Comparison of ENCODE assay signal across 1 cellular context in the genomic region with DNA sequence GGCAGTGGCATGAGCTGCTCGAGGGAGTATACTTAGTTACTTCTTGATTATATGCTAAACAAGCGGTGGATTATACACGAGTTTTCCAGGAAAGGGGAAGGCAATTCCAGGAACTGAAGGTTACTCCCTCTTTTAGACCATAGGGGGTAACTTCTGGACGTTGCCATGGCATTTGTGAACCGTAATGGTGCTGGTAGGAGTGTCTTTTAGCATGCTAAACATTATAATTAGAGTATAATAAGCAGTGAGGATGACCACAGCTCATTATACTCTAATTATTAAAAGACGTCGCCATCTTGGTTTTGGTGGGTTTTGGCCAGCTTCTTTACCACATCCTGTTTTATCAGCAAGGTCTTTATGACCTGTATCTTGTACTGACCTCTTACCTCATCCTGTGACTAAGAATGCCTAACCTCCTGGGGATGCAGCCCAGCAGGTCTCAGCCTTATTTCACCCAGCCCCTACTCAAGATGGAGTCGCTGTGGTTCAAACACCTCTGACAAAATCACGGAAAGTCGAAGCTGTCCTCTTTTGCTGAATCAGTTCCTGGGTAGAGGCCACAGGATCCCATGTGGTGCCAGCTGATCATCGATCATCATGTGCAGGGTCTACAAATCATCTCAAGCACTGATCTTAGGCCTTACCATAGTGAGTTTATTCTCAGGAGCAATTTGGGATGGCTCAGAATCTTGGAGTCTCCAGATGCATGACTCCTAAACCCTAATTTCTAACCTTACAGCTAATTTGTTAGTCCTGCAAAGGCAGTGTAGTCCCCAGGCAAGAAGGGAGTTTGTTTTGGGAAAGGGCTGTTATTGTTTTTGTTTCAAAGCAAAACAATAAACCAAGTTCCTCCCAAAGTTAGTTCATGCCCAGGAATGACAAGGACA.
TF ChIP-seq lines count a peak whose summit lies in the region.

No MANE protein-coding gene starts in this region.

TF ChIP-seq in K562, 482 proteins besides CTCF, POLR2A, EP300 and RAD21 (continued from another document and continues in another):
- TF ChIP-seq LCOR (CRISPR knock-in tag; IDR thresholded peaks at IDR 0.05) (no peak), ZNF41 (CRISPR knock-in tag; conservative IDR thresholded peaks at IDR 0.05) (peak; percentile 93), EP400 (IDR thresholded peaks at IDR 0.05) (no peak), GABPA (tag; conservative IDR thresholded peaks at IDR 0.05; ENCODE audit: low read depth) (peak; percentile 72), EZH2 (IDR thresholded peaks at IDR 0.05; ENCODE audit: borderline replicate concordance, low read depth, low read length) (no peak), ZNF551 (CRISPR knock-in tag; IDR thresholded peaks at IDR 0.05) (no peak), SOX6 (IDR thresholded peaks at IDR 0.05) (no peak; the same call in 1 of the 2 replicates), NFXL1 (CRISPR knock-in tag; IDR thresholded peaks at IDR 0.05) (peak; percentile 96), BHLHE40 (IDR thresholded peaks at IDR 0.05; ENCODE audit: low read length) (no peak), RBM25 (IDR thresholded peaks at IDR 0.05; ENCODE audit: low read depth, low read length, severe bottlenecking) (no peak), ZNF224 (CRISPR knock-in tag; IDR thresholded peaks at IDR 0.05) (no peak), PML (IDR thresholded peaks at IDR 0.05; ENCODE audit: low read length) (no peak), ZKSCAN8 (CRISPR knock-in tag; IDR thresholded peaks at IDR 0.05) (peak; percentile 96), HNRNPUL1 (IDR thresholded peaks at IDR 0.05; ENCODE audit: low read length) (no peak), ZNF778 (CRISPR knock-in tag; IDR thresholded peaks at IDR 0.05) (no peak), BCL6 (CRISPR knock-in tag; IDR thresholded peaks at IDR 0.05) (peak; percentile 92), PHB2 (IDR thresholded peaks at IDR 0.05; ENCODE audit: low read depth) (no peak), L3MBTL2 (IDR thresholded peaks at IDR 0.05) (0 out of 2 replicates have a peak, but pooled peaks have one; percentile 26), C11orf30 (IDR thresholded peaks at IDR 0.05; ENCODE audit: low read depth) (no peak), JUNB (CRISPR knock-in tag; conservative IDR thresholded peaks at IDR 0.05) (no peak), HMG20A (CRISPR knock-in tag; conservative IDR thresholded peaks at IDR 0.05) (no peak), RFX5 (IDR thresholded peaks at IDR 0.05; ENCODE audit: low read depth, low read length) (no peak), MAZ (CRISPR knock-in tag; conservative IDR thresholded peaks at IDR 0.05 in 1 of 2, IDR thresholded peaks at IDR 0.05 in 1 of 2) (peak in 1 of 2 experiments; percentile 78; a peak in 1 of 4 replicates), NEUROD1 (IDR thresholded peaks at IDR 0.05; ENCODE audit: borderline replicate concordance, low read depth, low read length, partially characterized antibody) (no peak), XRCC5 (IDR thresholded peaks at IDR 0.05; ENCODE audit: low read depth, low read length) (no peak), RBBP5 (IDR thresholded peaks at IDR 0.05; ENCODE audit: borderline replicate concordance, insufficient read depth, low read length, poor library complexity, severe bottlenecking) (no peak), IRF2 (CRISPR knock-in tag; IDR thresholded peaks at IDR 0.05) (no peak), MEF2D (tag; conservative IDR thresholded peaks at IDR 0.05; ENCODE audit: low read depth) (peak; percentile 94), MAFK (IDR thresholded peaks at IDR 0.05; ENCODE audit: low read length) (no peak), PRPF4 (IDR thresholded peaks at IDR 0.05; ENCODE audit: insufficient read depth, low read depth, low read length, poor library complexity, severe bottlenecking) (no peak), RFX7 (CRISPR knock-in tag; IDR thresholded peaks at IDR 0.05) (no peak; the same call in 1 of the 2 replicates), NR1H2 (CRISPR knock-in tag; IDR thresholded peaks at IDR 0.05) (no peak)
- TF ChIP-seq, protein P1, sequence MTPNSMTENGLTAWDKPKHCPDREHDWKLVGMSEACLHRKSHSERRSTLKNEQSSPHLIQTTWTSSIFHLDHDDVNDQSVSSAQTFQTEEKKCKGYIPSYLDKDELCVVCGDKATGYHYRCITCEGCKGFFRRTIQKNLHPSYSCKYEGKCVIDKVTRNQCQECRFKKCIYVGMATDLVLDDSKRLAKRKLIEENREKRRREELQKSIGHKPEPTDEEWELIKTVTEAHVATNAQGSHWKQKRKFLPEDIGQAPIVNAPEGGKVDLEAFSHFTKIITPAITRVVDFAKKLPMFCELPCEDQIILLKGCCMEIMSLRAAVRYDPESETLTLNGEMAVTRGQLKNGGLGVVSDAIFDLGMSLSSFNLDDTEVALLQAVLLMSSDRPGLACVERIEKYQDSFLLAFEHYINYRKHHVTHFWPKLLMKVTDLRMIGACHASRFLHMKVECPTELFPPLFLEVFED (CRISPR knock-in tag; conservative IDR thresholded peaks at IDR 0.05), result peak; percentile 99
- TF ChIP-seq, protein P2, sequence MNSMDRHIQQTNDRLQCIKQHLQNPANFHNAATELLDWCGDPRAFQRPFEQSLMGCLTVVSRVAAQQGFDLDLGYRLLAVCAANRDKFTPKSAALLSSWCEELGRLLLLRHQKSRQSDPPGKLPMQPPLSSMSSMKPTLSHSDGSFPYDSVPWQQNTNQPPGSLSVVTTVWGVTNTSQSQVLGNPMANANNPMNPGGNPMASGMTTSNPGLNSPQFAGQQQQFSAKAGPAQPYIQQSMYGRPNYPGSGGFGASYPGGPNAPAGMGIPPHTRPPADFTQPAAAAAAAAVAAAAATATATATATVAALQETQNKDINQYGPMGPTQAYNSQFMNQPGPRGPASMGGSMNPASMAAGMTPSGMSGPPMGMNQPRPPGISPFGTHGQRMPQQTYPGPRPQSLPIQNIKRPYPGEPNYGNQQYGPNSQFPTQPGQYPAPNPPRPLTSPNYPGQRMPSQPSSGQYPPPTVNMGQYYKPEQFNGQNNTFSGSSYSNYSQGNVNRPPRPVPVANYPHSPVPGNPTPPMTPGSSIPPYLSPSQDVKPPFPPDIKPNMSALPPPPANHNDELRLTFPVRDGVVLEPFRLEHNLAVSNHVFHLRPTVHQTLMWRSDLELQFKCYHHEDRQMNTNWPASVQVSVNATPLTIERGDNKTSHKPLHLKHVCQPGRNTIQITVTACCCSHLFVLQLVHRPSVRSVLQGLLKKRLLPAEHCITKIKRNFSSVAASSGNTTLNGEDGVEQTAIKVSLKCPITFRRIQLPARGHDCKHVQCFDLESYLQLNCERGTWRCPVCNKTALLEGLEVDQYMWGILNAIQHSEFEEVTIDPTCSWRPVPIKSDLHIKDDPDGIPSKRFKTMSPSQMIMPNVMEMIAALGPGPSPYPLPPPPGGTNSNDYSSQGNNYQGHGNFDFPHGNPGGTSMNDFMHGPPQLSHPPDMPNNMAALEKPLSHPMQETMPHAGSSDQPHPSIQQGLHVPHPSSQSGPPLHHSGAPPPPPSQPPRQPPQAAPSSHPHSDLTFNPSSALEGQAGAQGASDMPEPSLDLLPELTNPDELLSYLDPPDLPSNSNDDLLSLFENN (IDR thresholded peaks at IDR 0.05; ENCODE audit: low read depth in 2 of 2, low read length in 2 of 2), result no peak
- TF ChIP-seq, protein P3, sequence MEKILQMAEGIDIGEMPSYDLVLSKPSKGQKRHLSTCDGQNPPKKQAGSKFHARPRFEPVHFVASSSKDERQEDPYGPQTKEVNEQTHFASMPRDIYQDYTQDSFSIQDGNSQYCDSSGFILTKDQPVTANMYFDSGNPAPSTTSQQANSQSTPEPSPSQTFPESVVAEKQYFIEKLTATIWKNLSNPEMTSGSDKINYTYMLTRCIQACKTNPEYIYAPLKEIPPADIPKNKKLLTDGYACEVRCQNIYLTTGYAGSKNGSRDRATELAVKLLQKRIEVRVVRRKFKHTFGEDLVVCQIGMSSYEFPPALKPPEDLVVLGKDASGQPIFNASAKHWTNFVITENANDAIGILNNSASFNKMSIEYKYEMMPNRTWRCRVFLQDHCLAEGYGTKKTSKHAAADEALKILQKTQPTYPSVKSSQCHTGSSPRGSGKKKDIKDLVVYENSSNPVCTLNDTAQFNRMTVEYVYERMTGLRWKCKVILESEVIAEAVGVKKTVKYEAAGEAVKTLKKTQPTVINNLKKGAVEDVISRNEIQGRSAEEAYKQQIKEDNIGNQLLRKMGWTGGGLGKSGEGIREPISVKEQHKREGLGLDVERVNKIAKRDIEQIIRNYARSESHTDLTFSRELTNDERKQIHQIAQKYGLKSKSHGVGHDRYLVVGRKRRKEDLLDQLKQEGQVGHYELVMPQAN (IDR thresholded peaks at IDR 0.05; ENCODE audit: borderline replicate concordance), result no peak
- TF ChIP-seq, protein P4, sequence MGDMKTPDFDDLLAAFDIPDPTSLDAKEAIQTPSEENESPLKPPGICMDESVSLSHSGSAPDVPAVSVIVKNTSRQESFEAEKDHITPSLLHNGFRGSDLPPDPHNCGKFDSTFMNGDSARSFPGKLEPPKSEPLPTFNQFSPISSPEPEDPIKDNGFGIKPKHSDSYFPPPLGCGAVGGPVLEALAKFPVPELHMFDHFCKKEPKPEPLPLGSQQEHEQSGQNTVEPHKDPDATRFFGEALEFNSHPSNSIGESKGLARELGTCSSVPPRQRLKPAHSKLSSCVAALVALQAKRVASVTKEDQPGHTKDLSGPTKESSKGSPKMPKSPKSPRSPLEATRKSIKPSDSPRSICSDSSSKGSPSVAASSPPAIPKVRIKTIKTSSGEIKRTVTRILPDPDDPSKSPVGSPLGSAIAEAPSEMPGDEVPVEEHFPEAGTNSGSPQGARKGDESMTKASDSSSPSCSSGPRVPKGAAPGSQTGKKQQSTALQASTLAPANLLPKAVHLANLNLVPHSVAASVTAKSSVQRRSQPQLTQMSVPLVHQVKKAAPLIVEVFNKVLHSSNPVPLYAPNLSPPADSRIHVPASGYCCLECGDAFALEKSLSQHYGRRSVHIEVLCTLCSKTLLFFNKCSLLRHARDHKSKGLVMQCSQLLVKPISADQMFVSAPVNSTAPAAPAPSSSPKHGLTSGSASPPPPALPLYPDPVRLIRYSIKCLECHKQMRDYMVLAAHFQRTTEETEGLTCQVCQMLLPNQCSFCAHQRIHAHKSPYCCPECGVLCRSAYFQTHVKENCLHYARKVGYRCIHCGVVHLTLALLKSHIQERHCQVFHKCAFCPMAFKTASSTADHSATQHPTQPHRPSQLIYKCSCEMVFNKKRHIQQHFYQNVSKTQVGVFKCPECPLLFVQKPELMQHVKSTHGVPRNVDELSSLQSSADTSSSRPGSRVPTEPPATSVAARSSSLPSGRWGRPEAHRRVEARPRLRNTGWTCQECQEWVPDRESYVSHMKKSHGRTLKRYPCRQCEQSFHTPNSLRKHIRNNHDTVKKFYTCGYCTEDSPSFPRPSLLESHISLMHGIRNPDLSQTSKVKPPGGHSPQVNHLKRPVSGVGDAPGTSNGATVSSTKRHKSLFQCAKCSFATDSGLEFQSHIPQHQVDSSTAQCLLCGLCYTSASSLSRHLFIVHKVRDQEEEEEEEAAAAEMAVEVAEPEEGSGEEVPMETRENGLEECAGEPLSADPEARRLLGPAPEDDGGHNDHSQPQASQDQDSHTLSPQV (IDR thresholded peaks at IDR 0.05), result peak; percentile 97
- TF ChIP-seq, protein P5, sequence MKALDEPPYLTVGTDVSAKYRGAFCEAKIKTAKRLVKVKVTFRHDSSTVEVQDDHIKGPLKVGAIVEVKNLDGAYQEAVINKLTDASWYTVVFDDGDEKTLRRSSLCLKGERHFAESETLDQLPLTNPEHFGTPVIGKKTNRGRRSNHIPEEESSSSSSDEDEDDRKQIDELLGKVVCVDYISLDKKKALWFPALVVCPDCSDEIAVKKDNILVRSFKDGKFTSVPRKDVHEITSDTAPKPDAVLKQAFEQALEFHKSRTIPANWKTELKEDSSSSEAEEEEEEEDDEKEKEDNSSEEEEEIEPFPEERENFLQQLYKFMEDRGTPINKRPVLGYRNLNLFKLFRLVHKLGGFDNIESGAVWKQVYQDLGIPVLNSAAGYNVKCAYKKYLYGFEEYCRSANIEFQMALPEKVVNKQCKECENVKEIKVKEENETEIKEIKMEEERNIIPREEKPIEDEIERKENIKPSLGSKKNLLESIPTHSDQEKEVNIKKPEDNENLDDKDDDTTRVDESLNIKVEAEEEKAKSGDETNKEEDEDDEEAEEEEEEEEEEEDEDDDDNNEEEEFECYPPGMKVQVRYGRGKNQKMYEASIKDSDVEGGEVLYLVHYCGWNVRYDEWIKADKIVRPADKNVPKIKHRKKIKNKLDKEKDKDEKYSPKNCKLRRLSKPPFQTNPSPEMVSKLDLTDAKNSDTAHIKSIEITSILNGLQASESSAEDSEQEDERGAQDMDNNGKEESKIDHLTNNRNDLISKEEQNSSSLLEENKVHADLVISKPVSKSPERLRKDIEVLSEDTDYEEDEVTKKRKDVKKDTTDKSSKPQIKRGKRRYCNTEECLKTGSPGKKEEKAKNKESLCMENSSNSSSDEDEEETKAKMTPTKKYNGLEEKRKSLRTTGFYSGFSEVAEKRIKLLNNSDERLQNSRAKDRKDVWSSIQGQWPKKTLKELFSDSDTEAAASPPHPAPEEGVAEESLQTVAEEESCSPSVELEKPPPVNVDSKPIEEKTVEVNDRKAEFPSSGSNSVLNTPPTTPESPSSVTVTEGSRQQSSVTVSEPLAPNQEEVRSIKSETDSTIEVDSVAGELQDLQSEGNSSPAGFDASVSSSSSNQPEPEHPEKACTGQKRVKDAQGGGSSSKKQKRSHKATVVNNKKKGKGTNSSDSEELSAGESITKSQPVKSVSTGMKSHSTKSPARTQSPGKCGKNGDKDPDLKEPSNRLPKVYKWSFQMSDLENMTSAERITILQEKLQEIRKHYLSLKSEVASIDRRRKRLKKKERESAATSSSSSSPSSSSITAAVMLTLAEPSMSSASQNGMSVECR (CRISPR knock-in tag; IDR thresholded peaks at IDR 0.05), result no peak
- TF ChIP-seq, protein P6, sequence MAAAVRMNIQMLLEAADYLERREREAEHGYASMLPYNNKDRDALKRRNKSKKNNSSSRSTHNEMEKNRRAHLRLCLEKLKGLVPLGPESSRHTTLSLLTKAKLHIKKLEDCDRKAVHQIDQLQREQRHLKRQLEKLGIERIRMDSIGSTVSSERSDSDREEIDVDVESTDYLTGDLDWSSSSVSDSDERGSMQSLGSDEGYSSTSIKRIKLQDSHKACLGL (CRISPR knock-in tag; IDR thresholded peaks at IDR 0.05; ENCODE audit: borderline replicate concordance, poor library complexity, severe bottlenecking), result no peak
- TF ChIP-seq, protein P7, sequence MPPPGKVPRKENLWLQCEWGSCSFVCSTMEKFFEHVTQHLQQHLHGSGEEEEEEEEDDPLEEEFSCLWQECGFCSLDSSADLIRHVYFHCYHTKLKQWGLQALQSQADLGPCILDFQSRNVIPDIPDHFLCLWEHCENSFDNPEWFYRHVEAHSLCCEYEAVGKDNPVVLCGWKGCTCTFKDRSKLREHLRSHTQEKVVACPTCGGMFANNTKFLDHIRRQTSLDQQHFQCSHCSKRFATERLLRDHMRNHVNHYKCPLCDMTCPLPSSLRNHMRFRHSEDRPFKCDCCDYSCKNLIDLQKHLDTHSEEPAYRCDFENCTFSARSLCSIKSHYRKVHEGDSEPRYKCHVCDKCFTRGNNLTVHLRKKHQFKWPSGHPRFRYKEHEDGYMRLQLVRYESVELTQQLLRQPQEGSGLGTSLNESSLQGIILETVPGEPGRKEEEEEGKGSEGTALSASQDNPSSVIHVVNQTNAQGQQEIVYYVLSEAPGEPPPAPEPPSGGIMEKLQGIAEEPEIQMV (tag; conservative IDR thresholded peaks at IDR 0.05; ENCODE audit: low read depth), result no peak
- TF ChIP-seq, protein P8, sequence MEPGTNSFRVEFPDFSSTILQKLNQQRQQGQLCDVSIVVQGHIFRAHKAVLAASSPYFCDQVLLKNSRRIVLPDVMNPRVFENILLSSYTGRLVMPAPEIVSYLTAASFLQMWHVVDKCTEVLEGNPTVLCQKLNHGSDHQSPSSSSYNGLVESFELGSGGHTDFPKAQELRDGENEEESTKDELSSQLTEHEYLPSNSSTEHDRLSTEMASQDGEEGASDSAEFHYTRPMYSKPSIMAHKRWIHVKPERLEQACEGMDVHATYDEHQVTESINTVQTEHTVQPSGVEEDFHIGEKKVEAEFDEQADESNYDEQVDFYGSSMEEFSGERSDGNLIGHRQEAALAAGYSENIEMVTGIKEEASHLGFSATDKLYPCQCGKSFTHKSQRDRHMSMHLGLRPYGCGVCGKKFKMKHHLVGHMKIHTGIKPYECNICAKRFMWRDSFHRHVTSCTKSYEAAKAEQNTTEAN (CRISPR knock-in tag; IDR thresholded peaks at IDR 0.05), result no peak
